8 cellular contexts compared by ENCODE assay signal in the genomic region with DNA sequence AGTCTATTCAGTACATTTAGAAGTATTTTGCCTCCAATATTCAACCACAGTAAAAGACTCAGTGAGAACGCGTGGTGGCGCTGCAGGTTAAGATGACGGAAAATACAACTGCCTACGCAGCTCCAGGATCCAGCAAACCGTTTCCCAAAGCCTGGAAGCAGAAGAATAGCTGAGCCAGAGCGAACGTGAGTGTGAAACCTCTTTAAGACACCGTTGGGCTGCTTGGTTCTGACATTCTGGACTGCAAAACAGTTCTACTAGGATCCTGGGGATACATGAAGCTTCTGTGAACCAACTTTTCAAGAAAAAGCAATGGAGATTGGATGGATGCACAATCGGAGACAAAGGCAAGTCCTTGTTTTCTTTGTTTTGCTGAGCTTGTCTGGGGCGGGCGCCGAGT. TPM values are rescaled to one million over a fixed set of nuclear protein-coding genes. Genes with fewer than 3 reads are reported as not detected.
A peak's percentile ranks its signal among the peaks of the same experiment; 100 is the strongest.
DNase-seq lines count a peak whose midpoint lies in the region; ATAC-seq and TF ChIP-seq lines count a peak whose summit lies in the region.

A gene (plus strand): TSS at position 140 of the 400 bp plus-strand sequence. CDS start 173 bp downstream, at position 313.

- TF ChIP-seq RAD21 in SK-N-SH (IDR thresholded peaks at IDR 0.05; ENCODE audit: low read length): peak; percentile 70

- WGBS in SK-N-SH (ENCODE audit: low lambda C conversion rate): 18% methylated on average over 13 of the region's 13 CpGs
- WGBS in smooth muscle cell (ENCODE audit: low lambda C conversion rate): 33% methylated on average over 13 of the region's 13 CpGs

- H3K27me3 Mint-ChIP-seq in T-helper 17 cell: peaks cover 42% of the 10 kb centered on the region

- H3K9me3 ChIP-seq in SK-N-SH (no peaks in the 10 kb centered on the region), right atrium auricular region (peaks cover 8 to 59% of the 10 kb centered on the region in 2 donors), smooth muscle cell (replicated peaks; ENCODE audit: low read depth) (peaks cover 8% of the 10 kb centered on the region), HAP-1 (no peaks in the 10 kb centered on the region; the same call in 1 of the 2 replicates), T-helper 17 cell (ENCODE audit: control insufficient read depth, low read length, poor library complexity, severe bottlenecking) (no peaks in the 10 kb centered on the region)

- H3K4me1 Mint-ChIP-seq in T-helper 17 cell: peaks cover 7% of the 10 kb centered on the region

- TF ChIP-seq EP300 in SK-N-SH (IDR thresholded peaks at IDR 0.05; ENCODE audit: borderline replicate concordance in 1 of 2, low read depth in 1 of 2, low read length in 1 of 2): no peak

- ATAC-seq in GM19035 (IDR thresholded peaks at IDR 0.05; ENCODE audit: unreplicated experiment) (no peak), T-helper 17 cell (no peak)

- H3K79me2 ChIP-seq in SK-N-SH (ENCODE audit: insufficient read depth): no peaks in the 10 kb centered on the region
- no peaks in the 10 kb centered on the region for H3K79me2 ChIP-seq in smooth muscle cell (ENCODE audit: low read depth)

- H3K36me3 Mint-ChIP-seq in T-helper 17 cell (ENCODE audit: low read depth): peaks cover 5% of the 10 kb centered on the region

- no peak within 1 kb of the TSS for H3K4me3 Mint-ChIP-seq in T-helper 17 cell

- POLR2A ChIA-PET in SK-N-SH (lab: Yijun Ruan, JAX): interaction anchor here (1.0 to 1.4 kb wide), 3 partner anchors 138 to 382 kb away, joined by 6 to 7 read pairs (median 7); a partner anchor contains a TSS

- in situ Hi-C loops in HAP-1 (cut with MboI; ENCODE audit: low sequenced_read_pairs): no loop called here

- no peaks in the 10 kb centered on the region for H3F3A ChIP-seq in SK-N-SH (replicated peaks; ENCODE audit: insufficient read depth)
- no peaks in the 10 kb centered on the region for H3F3A ChIP-seq in smooth muscle cell (ENCODE audit: low read depth)

- H3K4me1 ChIP-seq in SK-N-SH (ENCODE audit: control insufficient read depth in 1 of 2, insufficient read depth in 2 of 2, low read depth in 1 of 2, low read length in 1 of 2) (no peaks in the 10 kb centered on the region), right atrium auricular region (no peaks in the 10 kb centered on the region), smooth muscle cell (ENCODE audit: low read depth) (no peaks in the 10 kb centered on the region), HAP-1 (no peaks in the 10 kb centered on the region)

- CTCF ChIA-PET in SK-N-SH (lab: Yijun Ruan, JAX): interaction anchor here (0.6 to 2.5 kb wide), 29 partner anchors 9 to 452 kb away, joined by 3 to 27 read pairs (median 3); a partner anchor contains a TSS

- H3K27me3 ChIP-seq in SK-N-SH (ENCODE audit: insufficient read depth): no peaks in the 10 kb centered on the region
- H3K27me3 ChIP-seq in right atrium auricular region: no peaks in the 10 kb centered on the region
- H3K27me3 ChIP-seq in smooth muscle cell (ENCODE audit: low read depth): no peaks in the 10 kb centered on the region
- H3K27me3 ChIP-seq in HAP-1 (ENCODE audit: low read depth): no peaks in the 10 kb centered on the region

- H3K36me3 ChIP-seq in SK-N-SH (replicated peaks in 1 of 2; ENCODE audit: control insufficient read depth in 1 of 2, insufficient read depth in 2 of 2, low read length in 1 of 2): peaks cover 0 to 6% of the 10 kb centered on the region in 2 experiments
- H3K36me3 ChIP-seq in right atrium auricular region: no peaks in the 10 kb centered on the region
- no peaks in the 10 kb centered on the region for H3K36me3 ChIP-seq in smooth muscle cell (ENCODE audit: low read depth)
- no peaks in the 10 kb centered on the region for H3K36me3 ChIP-seq in HAP-1 (replicated peaks)

- H3K27ac ChIP-seq in SK-N-SH (ENCODE audit: low read depth in 2 of 2, low read length in 1 of 2): peak within 1 kb of the TSS; percentile 19 to 51; a peak in 3 of 4 replicates
- H3K27ac ChIP-seq in right atrium auricular region: no peak within 1 kb of the TSS
- peak within 1 kb of the TSS; percentile 3 for H3K27ac ChIP-seq in smooth muscle cell (ENCODE audit: low read depth)

- DNase-seq in HFF-Myc (ENCODE audit: extremely low read depth, low read depth): no peak
- peak; percentile 64 for DNase-seq in SK-N-SH
- peak; percentile 63 for DNase-seq in right atrium auricular region (ENCODE audit: low spot score)
- DNase-seq in smooth muscle cell (lab: John Stamatoyannopoulos, UW; ENCODE audit: unreplicated experiment): no peak
- no peak for DNase-seq in HAP-1 (ENCODE audit: low spot score in 2 of 2)
- no peak for DNase-seq in T-helper 17 cell
- DNase-seq in stimulated activated naive CD4-positive, alpha-beta T cell treated with Interleukin-2 at 50 U/mL for 16 hours (lab: John Stamatoyannopoulos, UW): no peak

- H3K9me2 ChIP-seq in SK-N-SH: no peaks in the 10 kb centered on the region

- H3K9ac ChIP-seq in SK-N-SH (peak within 1 kb of the TSS; percentile 58), smooth muscle cell (ENCODE audit: low read depth) (peak within 1 kb of the TSS; percentile 10)

- no peak within 1 kb of the TSS for H2AFZ ChIP-seq in SK-N-SH (ENCODE audit: low read depth)
- H2AFZ ChIP-seq in smooth muscle cell (ENCODE audit: low read depth): peak within 1 kb of the TSS; percentile 6

- H3K4me3 ChIP-seq in HFF-Myc (replicated peaks; ENCODE audit: low read depth, low read length): no peak within 1 kb of the TSS
- H3K4me3 ChIP-seq in SK-N-SH (ENCODE audit: low read depth in 2 of 2, low read length in 1 of 2): peak within 1 kb of the TSS; percentile 47 to 48
- H3K4me3 ChIP-seq in right atrium auricular region: peak within 1 kb of the TSS; percentile 27 to 40
- peak within 1 kb of the TSS; percentile 44 for H3K4me3 ChIP-seq in smooth muscle cell
- no peak within 1 kb of the TSS for H3K4me3 ChIP-seq in HAP-1

- H4K20me1 ChIP-seq in SK-N-SH (ENCODE audit: insufficient read depth): no peaks in the 10 kb centered on the region
- H4K20me1 ChIP-seq in smooth muscle cell (ENCODE audit: low read depth): no peaks in the 10 kb centered on the region

- no peak within 1 kb of the TSS for H3K27ac Mint-ChIP-seq in T-helper 17 cell

- TF ChIP-seq CTCF in HFF-Myc (IDR thresholded peaks at IDR 0.05; ENCODE audit: low read depth, low read length, missing control alignments) (peak; percentile 17), SK-N-SH (IDR thresholded peaks at IDR 0.05) (peak; percentile 64), right atrium auricular region (IDR thresholded peaks at IDR 0.05) (peak; percentile 12 to 61), smooth muscle cell (IDR thresholded peaks at IDR 0.05; ENCODE audit: borderline replicate concordance, insufficient read depth, poor library complexity, severe bottlenecking) (peak; percentile 43)

- peak within 1 kb of the TSS; percentile 41 for H3K4me2 ChIP-seq in SK-N-SH
- peak within 1 kb of the TSS; percentile 65 for H3K4me2 ChIP-seq in smooth muscle cell

TF ChIP-seq in SK-N-SH, 30 proteins besides CTCF, POLR2A, EP300 and RAD21:
- TF ChIP-seq SMC3 (IDR thresholded peaks at IDR 0.05; ENCODE audit: low read depth, low read length) (peak; percentile 46; the same call in 1 of the 2 replicates), CHD2 (IDR thresholded peaks at IDR 0.05; ENCODE audit: low read length, partially characterized antibody) (no peak), FOSL2 (IDR thresholded peaks at IDR 0.05; ENCODE audit: borderline replicate concordance, low read depth) (no peak), RCOR1 (IDR thresholded peaks at IDR 0.05; ENCODE audit: low read length) (no peak)
TF ChIP-seq in SK-N-SH: peak in this region for 1.

RNA-seq across cellular contexts. Expression of the gene that starts here (rescaled TPM):
- polyA plus RNA-seq in SK-N-SH (2012; rRNA removed): 2.3 and 2.7 TPM in 2 replicates
- 2.2 and 3.3 TPM in 2 replicates for polyA plus RNA-seq in SK-N-SH (2012; cell fraction: cytosol; rRNA removed)
- 3.5 and 4.8 TPM in 2 replicates for polyA plus RNA-seq in SK-N-SH (2012; cell fraction: nucleus; rRNA removed)
- 1 to 10 TPM; 5.3 TPM for total RNA-seq in right atrium auricular region
- 6.4 and 7.0 TPM in 2 replicates for total RNA-seq in smooth muscle cell
- polyA plus RNA-seq in smooth muscle cell: 5.2 and 6.5 TPM in 2 replicates
- not detected for total RNA-seq in T-helper 17 cell

Comparison
In these comparisons a context has a peak if more than half of its experiments do, and no peak if none do; other contexts are left out.
1. DNase-seq: peak in SK-N-SH (single experiment) and right atrium auricular region (single experiment); none in HFF-Myc (single experiment), smooth muscle cell (single experiment), HAP-1 (0 of 2), T-helper 17 cell (0 of 3) and stimulated activated naive CD4-positive, alpha-beta T cell treated with Interleukin-2 at 50 U/mL for 16 hours (single experiment).
2. H3K4me3 ChIP-seq: peak in SK-N-SH (2 of 2), right atrium auricular region (2 of 2) and smooth muscle cell (single experiment); none in HFF-Myc (single experiment) and HAP-1 (single experiment).
3. H3K27ac ChIP-seq: peak in SK-N-SH (2 of 2) and smooth muscle cell (single experiment); none in right atrium auricular region (0 of 2).
4. Peak in every context shown above with its lines, with median percentiles within 50 percentile points of each other: CTCF ChIP-seq.